In genomic region chr22:20441631-20442484, GRCh38 we compare ENCODE assay signal across 1 cellular context.
TF ChIP-seq lines count a peak whose summit lies in the region.

No MANE protein-coding gene starts in this region.

TF ChIP-seq in HepG2, 621 proteins besides CTCF, POLR2A, EP300 and RAD21:
- TF ChIP-seq LCORL (IDR thresholded peaks at IDR 0.05) (no peak), LCORL (CRISPR knock-in tag; IDR thresholded peaks at IDR 0.05) (0 out of 2 replicates have a peak, but pooled peaks have one; percentile 36), ZNF687 (CRISPR knock-in tag; IDR thresholded peaks at IDR 0.05) (peak; percentile 49), ATF5 (CRISPR knock-in tag; IDR thresholded peaks at IDR 0.05; ENCODE audit: low read depth) (no peak), ZNF512 (CRISPR knock-in tag; IDR thresholded peaks at IDR 0.05) (no peak), HNRNPL (IDR thresholded peaks at IDR 0.05; ENCODE audit: low read depth, low read length) (0 out of 2 replicates have a peak, but pooled peaks have one; percentile 54), MATR3 (CRISPR knock-in tag; IDR thresholded peaks at IDR 0.05) (no peak), ZNF263 (CRISPR knock-in tag; IDR thresholded peaks at IDR 0.05) (peak; percentile 55; the same call in 1 of the 2 replicates), ZSCAN22 (CRISPR knock-in tag; IDR thresholded peaks at IDR 0.05) (no peak), ZNF576 (CRISPR knock-in tag; IDR thresholded peaks at IDR 0.05) (no peak), ZNF138 (CRISPR knock-in tag; IDR thresholded peaks at IDR 0.05; ENCODE audit: low read depth) (no peak), AGO2 (optimal IDR thresholded peaks at IDR 0.05; ENCODE audit: low read depth, low read length) (peak; percentile 17), ZMAT3 (CRISPR knock-in tag; conservative IDR thresholded peaks at IDR 0.05) (no peak), ZBTB7B (CRISPR knock-in tag; IDR thresholded peaks at IDR 0.05) (0 out of 2 replicates have a peak, but pooled peaks have one; percentile 21), GATAD2A (CRISPR knock-in tag; IDR thresholded peaks at IDR 0.05) (0 out of 2 replicates have a peak, but pooled peaks have one; percentile 15), CEBPG (CRISPR knock-in tag; IDR thresholded peaks at IDR 0.05) (peak; percentile 29; the same call in 1 of the 2 replicates), HNF4G (IDR thresholded peaks at IDR 0.05; ENCODE audit: borderline replicate concordance, low read depth, low read length) (peak; percentile 66), HNF4G (CRISPR knock-in tag; IDR thresholded peaks at IDR 0.05; ENCODE audit: borderline replicate concordance, low read depth) (no peak), UBTF (CRISPR knock-in tag; IDR thresholded peaks at IDR 0.05) (0 out of 2 replicates have a peak, but pooled peaks have one; percentile 31), PCBP1 (IDR thresholded peaks at IDR 0.05; ENCODE audit: borderline replicate concordance, low read depth, low read length) (no peak), ZNF639 (CRISPR knock-in tag; conservative IDR thresholded peaks at IDR 0.05) (no peak), ZBTB33 (CRISPR knock-in tag; IDR thresholded peaks at IDR 0.05) (peak; percentile 81), ZEB1 (IDR thresholded peaks at IDR 0.05; ENCODE audit: insufficient replicate concordance, low read depth) (no peak), ZNF292 (CRISPR knock-in tag; IDR thresholded peaks at IDR 0.05; ENCODE audit: borderline replicate concordance, low read depth) (no peak), ZNF513 (CRISPR knock-in tag; conservative IDR thresholded peaks at IDR 0.05) (no peak), CEBPB (IDR thresholded peaks at IDR 0.05; ENCODE audit: borderline replicate concordance, low read depth, low read length) (0 out of 2 replicates have a peak, but pooled peaks have one; percentile 33), ZNF441 (CRISPR knock-in tag; IDR thresholded peaks at IDR 0.05; ENCODE audit: borderline replicate concordance) (no peak), HNF4A (CRISPR knock-in tag; IDR thresholded peaks at IDR 0.05) (peak; percentile 79), MTA1 (CRISPR knock-in tag; IDR thresholded peaks at IDR 0.05; ENCODE audit: borderline replicate concordance) (peak; percentile 34; the same call in 1 of the 2 replicates), ZNF710 (CRISPR knock-in tag; IDR thresholded peaks at IDR 0.05; ENCODE audit: borderline replicate concordance) (no peak)
TF ChIP-seq in HepG2: peak in this region for 14.
